Comparison of ENCODE assay signal across 12 cellular contexts in genomic region chr5:68237715-68238114, GRCh38. TPM values are rescaled to one million over a fixed set of nuclear protein-coding genes. Genes with fewer than 3 reads are reported as not detected.
A peak's percentile ranks its signal among the peaks of the same experiment; 100 is the strongest.
DNase-seq lines count a peak whose midpoint lies in the region; ATAC-seq and TF ChIP-seq lines count a peak whose summit lies in the region.
"Had no signal": no experiment of that assay in that cellular context is flagged by ENCODE, and none has a peak within 500 bp of the region (broad histone marks: within the 10 kb centered on the region; RNA-seq: fewer than 3 reads in every experiment).

No MANE protein-coding gene starts in this region.

- H3K4me3 Mint-ChIP-seq in CD8-positive, alpha-beta T cell = peak overlapping the region; percentile 29
- H3K4me3 Mint-ChIP-seq: activated T-helper 1 cell treated with anti-CD3 and anti-CD28 coated beads, Interleukin-12 subunit alpha, Interleukin-12 subunit beta, Interleukin-2, Interleukin-4 antibody, amounts not matched to agents 30 ng/mL and 10 ng/mL and 1 ng/mL, durations not matched to agents 14 hours and 24 hours and 36 hours had no signal

- 59% methylated on average over 2 of the region's 2 CpGs for WGBS in esophagus muscularis mucosa

- H3K4me1 Mint-ChIP-seq in CD8-positive, alpha-beta T cell (ENCODE audit: low read depth) = peaks cover 85% of the 10 kb centered on the region

- no peak overlapping the region for H3K27ac ChIP-seq in CD8-positive, alpha-beta T cell (ENCODE audit: low read depth, low read length)
- H3K27ac ChIP-seq in esophagus muscularis mucosa (replicated peaks in 1 of 4) = peak overlapping the region; percentile 21 to 74 (median 64)
- peak overlapping the region; percentile 63 for H3K27ac ChIP-seq in rectal smooth muscle tissue (ENCODE audit: low read depth, low read length)
- H3K27ac ChIP-seq: tibial artery had no signal

- no peak overlapping the region for H2AFZ ChIP-seq in Loucy (ENCODE audit: low read length)

- H3F3A ChIP-seq in Loucy (ENCODE audit: low read depth) = peaks cover 27% of the 10 kb centered on the region

- TF ChIP-seq EP300 in esophagus muscularis mucosa (IDR thresholded peaks at IDR 0.05) = no peak

- peaks cover 59% of the 10 kb centered on the region for H3K4me1 ChIP-seq in CD8-positive, alpha-beta T cell (ENCODE audit: insufficient read depth, low read length)
- peaks cover 81% of the 10 kb centered on the region for H3K4me1 ChIP-seq in Loucy (ENCODE audit: insufficient read depth, low read length, poor library complexity, severe bottlenecking)
- peaks cover 81 to 100% (median 99%) of the 10 kb centered on the region in 4 donors for H3K4me1 ChIP-seq in esophagus muscularis mucosa
- H3K4me1 ChIP-seq in rectal smooth muscle tissue (ENCODE audit: control insufficient read depth, insufficient read depth, low read length) = peaks cover 36% of the 10 kb centered on the region

- no peaks in the 10 kb centered on the region for H3K27me3 Mint-ChIP-seq in CD8-positive, alpha-beta T cell (ENCODE audit: low read depth)

- no peak overlapping the region for H3K4me3 ChIP-seq in CD8-positive, alpha-beta T cell (ENCODE audit: low read depth, low read length)
- H3K4me3 ChIP-seq in Loucy (ENCODE audit: low read length, poor library complexity, severe bottlenecking) = peak overlapping the region; percentile 67
- H3K4me3 ChIP-seq in esophagus muscularis mucosa = no peak overlapping the region
- peak overlapping the region; percentile 5 for H3K4me3 ChIP-seq in rectal smooth muscle tissue (ENCODE audit: low read length)
- H3K4me3 ChIP-seq: tibial artery had no signal

- no peak for TF ChIP-seq CTCF in CD8-positive, alpha-beta T cell (IDR thresholded peaks at IDR 0.05)
- TF ChIP-seq CTCF in Loucy (conservative IDR thresholded peaks at IDR 0.05; ENCODE audit: low read length) (no peak), esophagus muscularis mucosa (IDR thresholded peaks at IDR 0.05) (no peak)

- no peaks in the 10 kb centered on the region for H3K9me3 ChIP-seq in CD8-positive, alpha-beta T cell (ENCODE audit: low read length)
- no peaks in the 10 kb centered on the region for H3K9me3 ChIP-seq in Loucy (ENCODE audit: insufficient read depth, low read depth, low read length)
- H3K9me3 ChIP-seq in esophagus muscularis mucosa = no peaks in the 10 kb centered on the region
- H3K9me3 ChIP-seq: tibial artery had no signal

- intact Hi-C loops in CD8-positive, alpha-beta T cell (cut with DNase I, micrococcal nuclease) = loop anchor here in 1 of 2 experiments (1.0 kb wide), 1 partner anchor 21 kb away; no protein-coding TSS in a partner anchor
- intact Hi-C loops in esophagus muscularis mucosa (cut with DNase I) = no loop called here

- peaks cover 19% of the 10 kb centered on the region for H3K36me3 Mint-ChIP-seq in CD8-positive, alpha-beta T cell

- no peak for DNase-seq in CD8-positive, alpha-beta T cell
- DNase-seq in esophagus muscularis mucosa (ENCODE audit: extremely low spot score) (no peak), NCI-H774 (lab: John Stamatoyannopoulos, UW) (no peak), pons (ENCODE audit: low spot score) (no peak)
- DNase-seq: aorta, GDM1, NCI-H2081 treated with DMSO at 0.1 percent for 48 hours, tibial artery had no signal

- H3K36me3 ChIP-seq in CD8-positive, alpha-beta T cell (ENCODE audit: insufficient read depth, low read length) = no peaks in the 10 kb centered on the region
- H3K36me3 ChIP-seq in Loucy (ENCODE audit: insufficient read depth, low read length) (peaks cover 6% of the 10 kb centered on the region; the same call in 1 of the 2 replicates), esophagus muscularis mucosa (peaks cover 0 to 7% (median 0%) of the 10 kb centered on the region in 4 donors), rectal smooth muscle tissue (ENCODE audit: control insufficient read depth, insufficient read depth, low read length) (no peaks in the 10 kb centered on the region)
- H3K36me3 ChIP-seq: tibial artery had no signal

- H4K20me1 ChIP-seq in Loucy (ENCODE audit: insufficient read depth, low read length, poor library complexity, severe bottlenecking) = peaks cover 46% of the 10 kb centered on the region

- H3K9ac ChIP-seq in Loucy (ENCODE audit: low read depth, low read length, poor library complexity, severe bottlenecking) (peak overlapping the region; percentile 80), rectal smooth muscle tissue (ENCODE audit: low read length) (no peak overlapping the region)

- no peak for ATAC-seq in CD8-positive, alpha-beta T cell
- ATAC-seq in HG03571 (IDR thresholded peaks at IDR 0.05; ENCODE audit: unreplicated experiment) = no peak

- no peak for TF ChIP-seq POLR2A in esophagus muscularis mucosa (IDR thresholded peaks at IDR 0.05; ENCODE audit: low read depth)

- CTCF ChIA-PET in CD8-positive, alpha-beta T cell (lab: Charles Lee) = interaction anchor here (1.4 to 1.8 kb wide), 2 partner anchors 24 to 860 kb away, joined by 3 to 5 read pairs; no protein-coding TSS in a partner anchor

- no peaks in the 10 kb centered on the region for H3K9me3 Mint-ChIP-seq in CD8-positive, alpha-beta T cell
- H3K9me3 Mint-ChIP-seq: activated T-helper 1 cell treated with anti-CD3 and anti-CD28 coated beads, Interleukin-12 subunit alpha, Interleukin-12 subunit beta, Interleukin-2, Interleukin-4 antibody, amounts not matched to agents 30 ng/mL and 10 ng/mL and 1 ng/mL, durations not matched to agents 14 hours and 24 hours and 36 hours had no signal

- H3K27me3 ChIP-seq in CD8-positive, alpha-beta T cell (ENCODE audit: insufficient read depth, low read length) = no peaks in the 10 kb centered on the region
- H3K27me3 ChIP-seq in Loucy (ENCODE audit: insufficient read depth, low read length, poor library complexity, severe bottlenecking) = no peaks in the 10 kb centered on the region
- H3K27me3 ChIP-seq in esophagus muscularis mucosa = no peaks in the 10 kb centered on the region
- no peaks in the 10 kb centered on the region for H3K27me3 ChIP-seq in rectal smooth muscle tissue (ENCODE audit: control insufficient read depth, insufficient read depth, low read length)
- H3K27me3 ChIP-seq: tibial artery had no signal

- H3K27ac Mint-ChIP-seq in CD8-positive, alpha-beta T cell = peak overlapping the region; percentile 91

- POLR2A ChIA-PET in CD8-positive, alpha-beta T cell (lab: Charles Lee) = interaction anchor here (1.6 to 9.0 kb wide), 2 partner anchors 12 to 23 kb away, joined by 7 to 59 read pairs; partner anchors contain the start of gene PIK3R1

- H3K9me2 ChIP-seq in Loucy (replicated peaks; ENCODE audit: low read depth, low read length) = no peaks in the 10 kb centered on the region

- H3K79me2 ChIP-seq in Loucy (ENCODE audit: insufficient read depth, low read length) = peaks cover 86% of the 10 kb centered on the region

- H3K4me2 ChIP-seq in Loucy (ENCODE audit: low read depth, low read length, poor library complexity, severe bottlenecking) = peak overlapping the region; percentile 78

RNA-seq across cellular contexts. Expression of gene PIK3R1, which starts 22.2 kb away (rescaled TPM):
- total RNA-seq in CD8-positive, alpha-beta T cell = 100 to 1,000 TPM; 461 to 470 TPM
- 100 to 1,000 TPM; 244 to 563 (median 329) TPM for total RNA-seq in esophagus muscularis mucosa

Comparison
In these comparisons a context has a peak if more than half of its experiments do, and no peak if none do; other contexts are left out.
1. H3K4me3 ChIP-seq: peak in Loucy (single experiment) and rectal smooth muscle tissue (single experiment); none in CD8-positive, alpha-beta T cell (single experiment) and esophagus muscularis mucosa (0 of 4).